ENCODE assay signal across 8 cellular contexts in genomic region chr1:225766967-225767413, GRCh38. TPM values are rescaled to one million over a fixed set of nuclear protein-coding genes. Genes with fewer than 3 reads are reported as not detected.
DNase-seq lines count a peak whose midpoint lies in the region; ATAC-seq and TF ChIP-seq lines count a peak whose summit lies in the region.

No MANE protein-coding gene starts in this region.

- DNase-seq in MG63, result peak; percentile 97
- DNase-seq in brain microvascular endothelial cell, result peak; percentile 71
- peak; percentile 26 to 83 for DNase-seq in lower leg skin (ENCODE audit: low spot score in 2 of 2)
- peak in 1 of 2 donors; percentile 12 for DNase-seq in upper lobe of left lung
- DNase-seq in DMS79 treated with DMSO at 0.1 percent for 48 hours (lab: John Stamatoyannopoulos, UW), result no peak
- DNase-seq in retina, result no peak

- ATAC-seq in upper lobe of left lung (ENCODE audit: low FRiP score in 2 of 2) (peak in 1 of 2 donors; percentile 57), GM19463 (IDR thresholded peaks at IDR 0.05; ENCODE audit: unreplicated experiment) (no peak), HG03045 (IDR thresholded peaks at IDR 0.05; ENCODE audit: unreplicated experiment) (no peak)

- H3K9me3 ChIP-seq in MG63, result no peaks in the 10 kb centered on the region
- H3K9me3 ChIP-seq in upper lobe of left lung, result no peaks in the 10 kb centered on the region

- TF ChIP-seq EP300 in upper lobe of left lung (IDR thresholded peaks at IDR 0.05), result peak in 1 of 4 donors; percentile 20

- H3K27me3 ChIP-seq in MG63 (no peaks in the 10 kb centered on the region), brain microvascular endothelial cell (replicated peaks) (no peaks in the 10 kb centered on the region), upper lobe of left lung (no peaks in the 10 kb centered on the region)

- TF ChIP-seq POLR2A in lower leg skin (IDR thresholded peaks at IDR 0.05) (no peak), upper lobe of left lung (IDR thresholded peaks at IDR 0.05) (no peak)

- H3K4me3 ChIP-seq in MG63 (no peak overlapping the region), brain microvascular endothelial cell (ENCODE audit: low read depth, low read length) (no peak overlapping the region), lower leg skin (ENCODE audit: low read depth, poor library complexity, severe bottlenecking) (no peak overlapping the region), upper lobe of left lung (no peak overlapping the region)

- no peaks in the 10 kb centered on the region for H3K36me3 ChIP-seq in MG63
- H3K36me3 ChIP-seq in brain microvascular endothelial cell (replicated peaks), result no peaks in the 10 kb centered on the region
- no peaks in the 10 kb centered on the region for H3K36me3 ChIP-seq in upper lobe of left lung

- intact Hi-C loops in lower leg skin (cut with DNase I; ENCODE audit: low total_unique reads), result loop anchor here (10.0 kb wide), 1 partner anchor 292 kb away; no protein-coding TSS in a partner anchor

- in situ Hi-C loops in brain microvascular endothelial cell (cut with HindIII; ENCODE audit: low pct_ligation_motif_present, low sequenced_read_pairs), result loop anchor here (25.0 kb wide), 1 partner anchor 205 kb away; no protein-coding TSS in a partner anchor

- WGBS in lower leg skin, 2 donors, result 17 to 27% methylated on average over 6 of the region's 6 CpGs
- 74 to 80% methylated on average over 6 of the region's 6 CpGs for whole genome bisulfite sequencing in upper lobe of left lung, 2 donors

- H3K27ac ChIP-seq in brain microvascular endothelial cell, result peak overlapping the region; percentile 4
- H3K27ac ChIP-seq in upper lobe of left lung, result peak overlapping the region; percentile 37 to 78 (median 42)

- H3K4me1 ChIP-seq in upper lobe of left lung, result peaks cover 21 to 56% (median 30%) of the 10 kb centered on the region in 4 donors

- TF ChIP-seq CTCF in brain microvascular endothelial cell (IDR thresholded peaks at IDR 0.05; ENCODE audit: low read depth, low read length, missing control alignments) (no peak), lower leg skin (IDR thresholded peaks at IDR 0.05) (no peak), upper lobe of left lung (IDR thresholded peaks at IDR 0.05) (no peak)

RNA-seq across cellular contexts. Expression of gene SRP9, which starts 10.6 kb away (rescaled TPM):
- total RNA-seq in MG63 (2014; rRNA removed; shearing (Covaris generic); ENCODE audit: low replicate concordance), result 509 and 971 TPM in 2 replicates
- total RNA-seq in lower leg skin (100 to 1,000 TPM; 117 to 191 (median 154) TPM), upper lobe of left lung (100 to 1,000 TPM in 4 of 6 donors, 10 to 100 TPM in 2; 34.5 to 157 (median 125) TPM)

RNA-seq across cellular contexts. Expression of gene EPHX1, which starts 42.9 kb away (rescaled TPM):
- total RNA-seq in MG63 (2014; rRNA removed; shearing (Covaris generic); ENCODE audit: low replicate concordance), result 80.7 and 111 TPM in 2 replicates
- total RNA-seq in lower leg skin (10 to 100 TPM; 42.9 to 62.7 (median 56.8) TPM), upper lobe of left lung (100 to 1,000 TPM in 5 of 6 donors, 10 to 100 TPM in 1; 82.8 to 205 (median 141) TPM)

Comparison
In these comparisons a context has a peak if more than half of its experiments do, and no peak if none do; other contexts are left out.
1. DNase-seq: peak in MG63 (single experiment), brain microvascular endothelial cell (single experiment) and lower leg skin (2 of 2); none in DMS79 treated with DMSO at 0.1 percent for 48 hours (single experiment) and retina (single experiment).